In the genomic region with DNA sequence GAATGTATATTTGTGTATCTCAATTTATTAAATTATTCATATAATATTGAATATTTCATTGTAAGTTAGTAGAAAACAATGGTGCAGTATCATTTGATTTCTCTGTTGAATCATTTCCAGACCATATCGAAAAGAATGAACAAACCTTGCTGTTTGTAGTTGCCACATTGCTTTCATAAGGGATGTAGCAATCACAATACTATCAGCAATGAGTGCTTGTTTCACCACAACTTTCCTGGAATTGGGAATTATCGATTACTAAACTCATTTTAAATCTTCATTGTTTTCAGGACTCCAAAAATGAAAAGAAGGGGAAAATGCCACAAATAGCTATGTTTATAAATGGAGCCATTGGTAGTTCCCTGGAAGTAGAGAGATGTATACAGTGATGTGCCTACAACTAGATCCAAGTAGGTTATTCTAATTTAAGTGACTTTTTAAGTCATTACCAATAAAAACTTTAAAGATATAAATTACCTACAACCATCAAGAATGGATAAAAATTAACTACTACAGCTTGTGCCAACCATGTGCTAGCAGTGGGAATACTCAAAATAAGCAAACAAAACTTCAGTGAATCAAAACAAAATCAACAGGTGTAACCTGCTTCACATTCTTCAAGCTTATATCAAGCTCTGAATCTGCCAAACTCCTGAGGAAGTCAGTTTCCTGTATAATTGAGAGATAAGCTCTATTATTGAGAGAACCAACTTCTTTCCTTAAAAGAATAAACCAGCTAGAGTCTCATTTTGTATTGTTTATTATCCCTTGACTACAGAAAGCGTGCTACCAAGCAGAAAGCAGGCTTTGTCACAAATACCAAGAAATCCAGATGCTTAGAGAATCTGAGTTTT, we compare ENCODE assay signal across 2 cellular contexts.
TF ChIP-seq lines count a peak whose summit lies in the region.

No MANE protein-coding gene starts in this region.

TF ChIP-seq in HEK293, 187 proteins besides CTCF, POLR2A, EP300 and RAD21 (continued from another document):
- no peak for TF ChIP-seq KLF1 (tag by site-specific recombination; IDR thresholded peaks at IDR 0.05)
- TF ChIP-seq GLI4 (tag by site-specific recombination; IDR thresholded peaks at IDR 0.05) = no peak
- no peak for TF ChIP-seq ZNF555 (tag by site-specific recombination; conservative IDR thresholded peaks at IDR 0.05)
- no peak for TF ChIP-seq ZNF623 (tag by site-specific recombination; IDR thresholded peaks at IDR 0.05)
- TF ChIP-seq ZNF747 (tag by site-specific recombination; IDR thresholded peaks at IDR 0.05) = no peak
- TF ChIP-seq, protein P1, sequence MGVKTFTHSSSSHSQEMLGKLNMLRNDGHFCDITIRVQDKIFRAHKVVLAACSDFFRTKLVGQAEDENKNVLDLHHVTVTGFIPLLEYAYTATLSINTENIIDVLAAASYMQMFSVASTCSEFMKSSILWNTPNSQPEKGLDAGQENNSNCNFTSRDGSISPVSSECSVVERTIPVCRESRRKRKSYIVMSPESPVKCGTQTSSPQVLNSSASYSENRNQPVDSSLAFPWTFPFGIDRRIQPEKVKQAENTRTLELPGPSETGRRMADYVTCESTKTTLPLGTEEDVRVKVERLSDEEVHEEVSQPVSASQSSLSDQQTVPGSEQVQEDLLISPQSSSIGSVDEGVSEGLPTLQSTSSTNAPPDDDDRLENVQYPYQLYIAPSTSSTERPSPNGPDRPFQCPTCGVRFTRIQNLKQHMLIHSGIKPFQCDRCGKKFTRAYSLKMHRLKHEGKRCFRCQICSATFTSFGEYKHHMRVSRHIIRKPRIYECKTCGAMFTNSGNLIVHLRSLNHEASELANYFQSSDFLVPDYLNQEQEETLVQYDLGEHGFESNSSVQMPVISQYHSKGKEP (tag by site-specific recombination; IDR thresholded peaks at IDR 0.05) = no peak
- no peak for TF ChIP-seq ZXDB (tag by site-specific recombination; IDR thresholded peaks at IDR 0.05)
- TF ChIP-seq ZBTB7A (tag by site-specific recombination; IDR thresholded peaks at IDR 0.05; ENCODE audit: low read depth) = no peak
- TF ChIP-seq ZBTB1 (tag by site-specific recombination; IDR thresholded peaks at IDR 0.05) = no peak

TF ChIP-seq in HepG2, 621 proteins besides CTCF, POLR2A, EP300 and RAD21 (continued from another document):
- TF ChIP-seq, protein P2, sequence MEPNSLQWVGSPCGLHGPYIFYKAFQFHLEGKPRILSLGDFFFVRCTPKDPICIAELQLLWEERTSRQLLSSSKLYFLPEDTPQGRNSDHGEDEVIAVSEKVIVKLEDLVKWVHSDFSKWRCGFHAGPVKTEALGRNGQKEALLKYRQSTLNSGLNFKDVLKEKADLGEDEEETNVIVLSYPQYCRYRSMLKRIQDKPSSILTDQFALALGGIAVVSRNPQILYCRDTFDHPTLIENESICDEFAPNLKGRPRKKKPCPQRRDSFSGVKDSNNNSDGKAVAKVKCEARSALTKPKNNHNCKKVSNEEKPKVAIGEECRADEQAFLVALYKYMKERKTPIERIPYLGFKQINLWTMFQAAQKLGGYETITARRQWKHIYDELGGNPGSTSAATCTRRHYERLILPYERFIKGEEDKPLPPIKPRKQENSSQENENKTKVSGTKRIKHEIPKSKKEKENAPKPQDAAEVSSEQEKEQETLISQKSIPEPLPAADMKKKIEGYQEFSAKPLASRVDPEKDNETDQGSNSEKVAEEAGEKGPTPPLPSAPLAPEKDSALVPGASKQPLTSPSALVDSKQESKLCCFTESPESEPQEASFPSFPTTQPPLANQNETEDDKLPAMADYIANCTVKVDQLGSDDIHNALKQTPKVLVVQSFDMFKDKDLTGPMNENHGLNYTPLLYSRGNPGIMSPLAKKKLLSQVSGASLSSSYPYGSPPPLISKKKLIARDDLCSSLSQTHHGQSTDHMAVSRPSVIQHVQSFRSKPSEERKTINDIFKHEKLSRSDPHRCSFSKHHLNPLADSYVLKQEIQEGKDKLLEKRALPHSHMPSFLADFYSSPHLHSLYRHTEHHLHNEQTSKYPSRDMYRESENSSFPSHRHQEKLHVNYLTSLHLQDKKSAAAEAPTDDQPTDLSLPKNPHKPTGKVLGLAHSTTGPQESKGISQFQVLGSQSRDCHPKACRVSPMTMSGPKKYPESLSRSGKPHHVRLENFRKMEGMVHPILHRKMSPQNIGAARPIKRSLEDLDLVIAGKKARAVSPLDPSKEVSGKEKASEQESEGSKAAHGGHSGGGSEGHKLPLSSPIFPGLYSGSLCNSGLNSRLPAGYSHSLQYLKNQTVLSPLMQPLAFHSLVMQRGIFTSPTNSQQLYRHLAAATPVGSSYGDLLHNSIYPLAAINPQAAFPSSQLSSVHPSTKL (CRISPR knock-in tag; IDR thresholded peaks at IDR 0.05) = 0 out of 2 replicates have a peak, but pooled peaks have one; percentile 11
- TF ChIP-seq ZNF263 (CRISPR knock-in tag; IDR thresholded peaks at IDR 0.05) = no peak
- TF ChIP-seq BCL6 (CRISPR knock-in tag; IDR thresholded peaks at IDR 0.05) = peak; percentile 46; the same call in 1 of the 2 replicates
- no peak for TF ChIP-seq SOX13 (IDR thresholded peaks at IDR 0.05)
- peak in 1 of 2 experiments; percentile 69; a peak in 2 of 4 replicates for TF ChIP-seq SOX13 (CRISPR knock-in tag; conservative IDR thresholded peaks at IDR 0.05 in 1 of 2, IDR thresholded peaks at IDR 0.05 in 1 of 2)
